In the genomic region with DNA sequence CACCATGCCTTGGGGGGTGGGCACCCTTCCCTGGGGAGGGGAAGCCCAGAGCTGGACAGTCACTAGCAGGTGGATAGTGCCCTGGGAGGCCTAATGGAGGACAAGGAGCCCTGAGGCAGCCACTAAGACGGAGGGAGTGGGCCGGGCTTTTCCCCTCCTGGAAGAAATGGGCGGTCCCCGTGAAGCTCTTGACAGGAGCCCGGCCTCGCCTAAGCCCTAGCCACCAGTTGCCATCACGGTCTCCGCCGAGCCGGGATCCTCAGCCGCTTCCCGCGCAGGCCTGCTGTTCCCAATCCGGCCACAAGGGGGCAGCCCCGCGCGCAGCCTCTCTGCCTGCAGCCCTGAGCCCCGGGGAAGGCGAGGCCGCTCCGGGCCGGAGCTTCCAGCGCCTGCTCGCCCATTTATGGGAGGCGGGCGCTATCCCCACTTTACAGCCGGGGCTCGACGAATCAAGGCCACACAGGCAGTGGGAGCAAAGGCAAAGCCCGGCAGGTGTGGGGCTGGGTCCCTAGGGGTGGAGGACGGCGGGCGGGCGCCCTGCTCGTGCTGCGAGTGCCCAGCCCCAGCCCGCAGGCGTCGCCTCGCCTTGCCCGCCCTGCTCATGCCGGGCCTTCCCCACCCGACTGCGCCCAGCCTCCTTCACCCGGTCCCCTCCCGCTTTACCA, we compare ENCODE assay signal across 8 cellular contexts.
A peak's percentile ranks its signal among the peaks of the same experiment; 100 is the strongest.
DNase-seq lines count a peak whose midpoint lies in the region; ATAC-seq, FAIRE-seq and TF ChIP-seq lines count a peak whose summit lies in the region.

No MANE protein-coding gene starts in this region.

- ATAC-seq in GM19025 (IDR thresholded peaks at IDR 0.05; ENCODE audit: low read depth, unreplicated experiment) (peak; percentile 57), GM12878 (peak; percentile 82), sciatic nerve (peak; percentile 89)

- BruUV-seq in GM12878 (replicated peaks; lab: Mats Ljungman, UMichigan), result no TSS peak

- no peak for FAIRE-seq in GM12878 (lab: Jason Lieb, UNC)

- TF ChIP-seq POLR2A in GM12878 (IDR thresholded peaks at IDR 0.05; ENCODE audit: low read depth, low read length), result no peak

- H2AFZ ChIP-seq in ACC112 (ENCODE audit: low read length, unreplicated experiment) (no peak overlapping the region), GM12878 (ENCODE audit: control insufficient read depth, low read depth, low read length) (no peak overlapping the region)

- H3K9me3 ChIP-seq in GM12878 (replicated peaks; ENCODE audit: control insufficient read depth, insufficient read depth, low read length), result no peaks in the 10 kb centered on the region

- H3K27ac ChIP-seq in ACC112 (ENCODE audit: low read depth, low read length) (no peak overlapping the region), GM12878 (ENCODE audit: control insufficient read depth, insufficient read depth) (no peak overlapping the region)

- DNase-seq in LNCaP clone FGC (ENCODE audit: low read depth) (no peak), SW480 (ENCODE audit: low spot score) (peak; percentile 66), GM12878 (ENCODE audit: low read depth, low spot score) (no peak), iPS DF 19.7 (ENCODE audit: low read depth, low spot score) (peak; percentile 17), sciatic nerve (ENCODE audit: low spot score) (peak; percentile 89), cortex of kidney (lab: John Stamatoyannopoulos, UW) (no peak)

- RAD21 ChIA-PET in GM12878 (lab: Charles Lee; ENCODE audit: unreplicated experiment), result interaction anchor here (1.0 to 1.6 kb wide), 7 partner anchors 12 to 123 kb away, joined by 3 to 4 read pairs (median 3); no protein-coding TSS in a partner anchor

- no peaks in the 10 kb centered on the region for H4K20me1 ChIP-seq in GM12878 (ENCODE audit: control insufficient read depth, insufficient read depth)

- CTCF ChIA-PET in GM12878 (lab: Yijun Ruan, JAX), result interaction anchor here (0.8 to 3.3 kb wide), 18 partner anchors 10 to 552 kb away, joined by 3 to 18 read pairs (median 4); no protein-coding TSS in a partner anchor

- SMC1A ChIA-PET in GM12878 (lab: Charles Lee; ENCODE audit: uncharacterized antibody, unreplicated experiment), result interaction anchor here (1.0 to 2.9 kb wide), 4 partner anchors 10 to 101 kb away, joined by 3 to 8 read pairs (median 4); no protein-coding TSS in a partner anchor

- H3K9ac ChIP-seq in GM12878 (ENCODE audit: control insufficient read depth, insufficient read depth, low read length), result no peak overlapping the region

- in situ Hi-C loops in GM12878 (cut with MboI), result loop anchor here (25.0 kb wide), 1 partner anchor 550 kb away; no protein-coding TSS in a partner anchor

- H3K79me2 ChIP-seq in ACC112 (ENCODE audit: control insufficient read depth, insufficient read depth, low read length, unreplicated experiment), result no peaks in the 10 kb centered on the region
- no peaks in the 10 kb centered on the region for H3K79me2 ChIP-seq in GM12878 (ENCODE audit: control insufficient read depth, insufficient read depth, low read length)

- TF ChIP-seq CTCF in LNCaP clone FGC (IDR thresholded peaks at IDR 0.05; ENCODE audit: control insufficient read depth, extremely low read depth, insufficient read depth) (peak; percentile 93), GM12878 (IDR thresholded peaks at IDR 0.05 in 2 of 3, conservative IDR thresholded peaks at IDR 0.05 in 1 of 3; ENCODE audit: control insufficient read depth in 2 of 3, extremely low read depth in 1 of 3, insufficient read depth in 1 of 3, low read depth in 3 of 3, low read length in 3 of 3) (peak; percentile 78 to 89 (median 84))

- no peak overlapping the region for H3K4me2 ChIP-seq in GM12878 (ENCODE audit: control insufficient read depth, insufficient read depth)

- H3K36me3 ChIP-seq in ACC112 (ENCODE audit: insufficient read depth, low read length) (no peaks in the 10 kb centered on the region), GM12878 (ENCODE audit: control insufficient read depth in 2 of 2, insufficient read depth in 2 of 2, low read length in 1 of 2) (peaks cover 0 to 19% of the 10 kb centered on the region in 2 experiments; a peak in 3 of 4 replicates)

- TF ChIP-seq RAD21 in GM12878 (IDR thresholded peaks at IDR 0.05; ENCODE audit: insufficient read depth, low read depth, low read length), result peak; percentile 64

- no peaks in the 10 kb centered on the region for H3K4me1 ChIP-seq in ACC112 (ENCODE audit: control insufficient read depth, insufficient read depth, low read length, unreplicated experiment)
- H3K4me1 ChIP-seq in GM12878 (ENCODE audit: control insufficient read depth, insufficient read depth, low read length), result no peaks in the 10 kb centered on the region

- intact Hi-C loops in GM12878 (cut with micrococcal nuclease; ENCODE audit: unreplicated experiment), result loop anchor here (2.0 to 10.0 kb wide), 2 partner anchors 96 to 362 kb away; partner anchors contain the start of gene SLC24A4
- intact Hi-C loops in sciatic nerve (cut with DNase I), result loop anchor here (5.0 kb wide), 1 partner anchor 95 kb away; no protein-coding TSS in a partner anchor

- TF ChIP-seq EP300 in GM12878 (IDR thresholded peaks at IDR 0.05; ENCODE audit: borderline replicate concordance in 1 of 2, control insufficient read depth in 1 of 2, low read depth in 2 of 2, low read length in 2 of 2), result no peak

- H3K27me3 ChIP-seq in ACC112 (ENCODE audit: insufficient read depth, low read length) (no peaks in the 10 kb centered on the region), GM12878 (replicated peaks in 1 of 2; ENCODE audit: control insufficient read depth in 2 of 2, insufficient read depth in 2 of 2, low read length in 1 of 2) (no peaks in the 10 kb centered on the region)

- WGBS in GM12878 (ENCODE audit: insufficient coverage, insufficient replicate concordance, low lambda C conversion rate, missing lambda C conversion rate), result 62% methylated on average over 41 of the region's 46 CpGs

- H3K4me3 ChIP-seq in ACC112 (ENCODE audit: low read depth, low read length) (0 out of 2 replicates have a peak overlapping the region, but pooled peaks have one; percentile 33), LNCaP clone FGC (ENCODE audit: low read depth, low read length) (no peak overlapping the region), GM12878 (no peak overlapping the region)

- POLR2A ChIA-PET in GM12878 (lab: Charles Lee), result no interaction called here

TF ChIP-seq in GM12878, 131 proteins besides CTCF, POLR2A, EP300 and RAD21:
- TF ChIP-seq SREBF2 (IDR thresholded peaks at IDR 0.05; ENCODE audit: low read length) (no peak), SMC3 (IDR thresholded peaks at IDR 0.05; ENCODE audit: borderline replicate concordance, low read length) (peak; percentile 62), ZBTB33 (IDR thresholded peaks at IDR 0.05) (peak; percentile 93), YY1 (IDR thresholded peaks at IDR 0.05; ENCODE audit: low read depth, low read length) (peak; percentile 43; the same call in 1 of the 2 replicates), LARP7 (IDR thresholded peaks at IDR 0.05) (peak; percentile 52; the same call in 1 of the 2 replicates), ZNF687 (IDR thresholded peaks at IDR 0.05) (no peak), TARDBP (IDR thresholded peaks at IDR 0.05; ENCODE audit: borderline replicate concordance) (no peak), MYC (IDR thresholded peaks at IDR 0.05; ENCODE audit: insufficient read depth, insufficient read length, insufficient replicate concordance, low read length, severe bottlenecking) (no peak)

Comparison
In these comparisons a context has a peak if more than half of its experiments do, and no peak if none do; other contexts are left out.
1. DNase-seq: peak in SW480 (single experiment), iPS DF 19.7 (single experiment) and sciatic nerve (single experiment); none in LNCaP clone FGC (single experiment), GM12878 (single experiment) and cortex of kidney (single experiment).
2. Peak in every context shown above with its lines, with median percentiles within 50 percentile points of each other: ATAC-seq.